Comparison of ENCODE assay signal across 13 cellular contexts in genomic region chr19:18674616-18675015, GRCh38. TPM values are rescaled to one million over a fixed set of nuclear protein-coding genes. Genes with fewer than 3 reads are reported as not detected.
A peak's percentile ranks its signal among the peaks of the same experiment; 100 is the strongest.
DNase-seq lines count a peak whose midpoint lies in the region; ATAC-seq and TF ChIP-seq lines count a peak whose summit lies in the region.
"Had no signal": no experiment of that assay in that cellular context is flagged by ENCODE, and none has a peak within 500 bp of the region (broad histone marks: within the 10 kb centered on the region; RNA-seq: fewer than 3 reads in every experiment).

No MANE protein-coding gene starts in this region.

- no peak overlapping the region for H4K91ac ChIP-seq in IMR-90 (ENCODE audit: insufficient read depth, low read depth, low read length)
- H4K91ac ChIP-seq in trophoblast cell (ENCODE audit: low read depth, low read length): no peak overlapping the region

- H3K4me1 ChIP-seq in IMR-90 (ENCODE audit: control insufficient read depth, insufficient read depth, low read length): peaks cover 18% of the 10 kb centered on the region
- H3K4me1 ChIP-seq in PC-3 (ENCODE audit: insufficient read depth, low read length): peaks cover 17% of the 10 kb centered on the region
- peaks cover 2 to 9% of the 10 kb centered on the region in 2 experiments for H3K4me1 ChIP-seq in trophoblast cell (ENCODE audit: control insufficient read depth in 1 of 2, insufficient read depth in 2 of 2, low read length in 2 of 2)

- H2AK5ac ChIP-seq in IMR-90 (ENCODE audit: low read depth, low read length) (peak overlapping the region; percentile 33; the same call in 1 of the 2 replicates), trophoblast cell (ENCODE audit: low read length) (no peak overlapping the region)

- H4K8ac ChIP-seq in IMR-90 (ENCODE audit: low read depth in 2 of 2, low read length in 2 of 2) (no peak overlapping the region), trophoblast cell (ENCODE audit: low read depth, low read length) (no peak overlapping the region)

- POLR2A ChIA-PET in IMR-90 (lab: Charles Lee; ENCODE audit: unreplicated experiment): no interaction called here
- POLR2A ChIA-PET in PC-3 (lab: Charles Lee; ENCODE audit: unreplicated experiment): no interaction called here

- no peak for TF ChIP-seq RAD21 in IMR-90 (IDR thresholded peaks at IDR 0.05; ENCODE audit: low read length)

- no peak overlapping the region for H2BK20ac ChIP-seq in IMR-90 (ENCODE audit: low read depth, low read length)

- H3K9me2 ChIP-seq in PC-3 (replicated peaks; ENCODE audit: low read length): no peaks in the 10 kb centered on the region

- H4K12ac ChIP-seq in trophoblast cell (ENCODE audit: low read depth, low read length): no peak overlapping the region

- H2AFZ ChIP-seq in IMR-90 (replicated peaks; ENCODE audit: low read length, poor library complexity): no peak overlapping the region
- H2AFZ ChIP-seq in PC-3 (ENCODE audit: low read length): no peak overlapping the region
- H2AFZ ChIP-seq in trophoblast cell (ENCODE audit: insufficient read depth, low read length, poor library complexity): no peak overlapping the region

- TF ChIP-seq CTCF in IMR-90 (conservative IDR thresholded peaks at IDR 0.05; ENCODE audit: low read depth, low read length): no peak
- TF ChIP-seq CTCF in PC-3 (conservative IDR thresholded peaks at IDR 0.05; ENCODE audit: low read depth, low read length): no peak
- TF ChIP-seq CTCF in foreskin fibroblast (IDR thresholded peaks at IDR 0.05; ENCODE audit: low read depth, low read length): no peak
- no peak for TF ChIP-seq CTCF in GM10266 (IDR thresholded peaks at IDR 0.05; ENCODE audit: control insufficient read depth, insufficient read depth, low read depth, missing control alignments)

- no peak for ATAC-seq in IMR-90 (ENCODE audit: low read depth)
- ATAC-seq in PC-3: no peak
- ATAC-seq: activated CD8-positive, alpha-beta T cell treated with anti-CD3 and anti-CD28 coated beads for 36 hours had no signal

- H2BK15ac ChIP-seq in IMR-90 (ENCODE audit: low read depth, low read length): no peak overlapping the region

- H3K4me2 ChIP-seq in IMR-90 (ENCODE audit: low read depth, low read length): no peak overlapping the region
- no peak overlapping the region for H3K4me2 ChIP-seq in PC-3 (ENCODE audit: low read length)
- no peak overlapping the region for H3K4me2 ChIP-seq in trophoblast cell (ENCODE audit: low read length)

- H2BK12ac ChIP-seq in trophoblast cell (ENCODE audit: low read length): no peak overlapping the region

- H3K4me3 ChIP-seq in IMR-90 (ENCODE audit: insufficient read depth, low read depth, low read length): no peak overlapping the region
- H3K4me3 ChIP-seq in PC-3 (ENCODE audit: low read length): no peak overlapping the region
- H3K4me3 ChIP-seq in foreskin fibroblast (ENCODE audit: low read depth in 1 of 2, low read length in 2 of 2): no peak overlapping the region
- H3K4me3 ChIP-seq in trophoblast cell (ENCODE audit: low read depth, low read length): peak overlapping the region; percentile 3
- H3K4me3 ChIP-seq: HAP-1 had no signal

- H3K27ac ChIP-seq in IMR-90 (ENCODE audit: insufficient read depth, low read length) (no peak overlapping the region), PC-3 (ENCODE audit: low read length) (no peak overlapping the region), trophoblast cell (ENCODE audit: low read depth, low read length) (no peak overlapping the region)

- H3K36me3 ChIP-seq in IMR-90 (ENCODE audit: control insufficient read depth, insufficient read depth, low read length) (no peaks in the 10 kb centered on the region), PC-3 (ENCODE audit: low read depth, low read length) (no peaks in the 10 kb centered on the region), trophoblast cell (ENCODE audit: control insufficient read depth in 1 of 2, insufficient read depth in 2 of 2, low read length in 2 of 2) (peaks cover 0 to 2% of the 10 kb centered on the region in 2 experiments)

- H3K79me1 ChIP-seq in IMR-90 (ENCODE audit: low read depth in 1 of 2, low read length in 2 of 2) (peaks cover 0 to 7% of the 10 kb centered on the region in 2 experiments; a peak in 2 of 4 replicates), trophoblast cell (ENCODE audit: low read length) (no peaks in the 10 kb centered on the region)

- H2BK5ac ChIP-seq in IMR-90 (ENCODE audit: low read depth, low read length, poor library complexity, severe bottlenecking): no peak overlapping the region
- H2BK5ac ChIP-seq in trophoblast cell (ENCODE audit: low read depth, low read length, poor library complexity): no peak overlapping the region

- CTCF ChIA-PET in IMR-90 (lab: Yijun Ruan, JAX) (no interaction called here), PC-3 (lab: Charles Lee) (no interaction called here)

- H3K79me2 ChIP-seq in PC-3 (ENCODE audit: low read length): no peaks in the 10 kb centered on the region
- no peaks in the 10 kb centered on the region for H3K79me2 ChIP-seq in trophoblast cell (ENCODE audit: control insufficient read depth, insufficient read depth, low read length, poor library complexity)

- no peak overlapping the region for H3K56ac ChIP-seq in IMR-90 (ENCODE audit: extremely low read depth, insufficient read depth, low read length)

- no peak overlapping the region for H2BK120ac ChIP-seq in IMR-90 (ENCODE audit: low read depth, low read length)
- H2BK120ac ChIP-seq in trophoblast cell (ENCODE audit: insufficient read depth, low read length, poor library complexity): no peak overlapping the region

- intact Hi-C loops in IMR-90 (cut with micrococcal nuclease): loop anchor here (10.0 kb wide), 2 partner anchors 170 to 220 kb away; no protein-coding TSS in a partner anchor
- intact Hi-C loops in PC-3 (cut with micrococcal nuclease): no loop called here

- WGBS in IMR-90 (ENCODE audit: extremely low coverage in 2 of 2, insufficient read length in 1 of 2), 2 experiments: 65% methylated on average over 7 of the region's 11 CpGs; no CpG with 5 or more reads in 1 of the 2 experiments
- no CpG with 5 or more reads among the region's 11 CpGs for WGBS in trophoblast cell (ENCODE audit: extremely low coverage, insufficient coverage, insufficient read length)

- H3K9me3 ChIP-seq in IMR-90 (ENCODE audit: control insufficient read depth, insufficient read depth, low read length) (0 out of 2 replicates have a peak, but pooled peaks cover 2% of the 10 kb centered on the region), PC-3 (ENCODE audit: low read length) (no peaks in the 10 kb centered on the region), trophoblast cell (ENCODE audit: insufficient read depth, low read depth, low read length) (peaks cover 4% of the 10 kb centered on the region)
- H3K9me3 ChIP-seq: HAP-1 had no signal

- DNase-seq in IMR-90: peak; percentile 14
- peak; percentile 27 for DNase-seq in PC-3
- DNase-seq in foreskin fibroblast: peak; percentile 30 to 35
- DNase-seq in trophoblast cell: peak; percentile 52 to 76
- DNase-seq in GM10266 (ENCODE audit: extremely low spot score): no peak
- no peak for DNase-seq in activated CD4-positive, CD25-positive, alpha-beta regulatory T cell (lab: John Stamatoyannopoulos, UW)
- no peak for DNase-seq in KBM-7
- no peak for DNase-seq in GDM1 (lab: John Stamatoyannopoulos, UW)
- DNase-seq: activated CD8-positive, alpha-beta T cell treated with anti-CD3 and anti-CD28 coated beads for 36 hours; activated effector memory CD4-positive, alpha-beta T cell treated with Interleukin-2 at 50 U/mL for 16 hours; DMS53; islet precursor cell had no signal

- H3K27me3 ChIP-seq in IMR-90 (ENCODE audit: control insufficient read depth, insufficient read depth, low read length) (no peaks in the 10 kb centered on the region), PC-3 (ENCODE audit: low read length) (no peaks in the 10 kb centered on the region), trophoblast cell (ENCODE audit: insufficient read depth, low read length) (no peaks in the 10 kb centered on the region)

- H4K20me1 ChIP-seq in IMR-90 (ENCODE audit: insufficient read depth, low read length) (peaks cover 3% of the 10 kb centered on the region; the same call in 1 of the 2 replicates), PC-3 (ENCODE audit: low read length) (no peaks in the 10 kb centered on the region)

- H3F3A ChIP-seq in PC-3 (ENCODE audit: low read length, unreplicated experiment): no peaks in the 10 kb centered on the region

- peaks cover 6% of the 10 kb centered on the region; the same call in 1 of the 2 replicates for H3K9me1 ChIP-seq in IMR-90 (ENCODE audit: insufficient read depth, low read length)

- BruUV-seq in IMR-90 (replicated peaks; lab: Mats Ljungman, UMichigan) (no TSS peak), PC-3 (replicated peaks; lab: Mats Ljungman, UMichigan) (no TSS peak)

- no peak overlapping the region for H2AK9ac ChIP-seq in IMR-90 (replicated peaks; ENCODE audit: low read depth, low read length, poor library complexity)

- no peak overlapping the region for H3K9ac ChIP-seq in IMR-90 (ENCODE audit: low read depth, low read length)
- H3K9ac ChIP-seq in PC-3 (ENCODE audit: low read length): no peak overlapping the region
- H3K9ac ChIP-seq in trophoblast cell (ENCODE audit: low read length): no peak overlapping the region

- in situ Hi-C loops in IMR-90 (cut with MboI; ENCODE audit: low sequenced_read_pairs): no loop called here
- in situ Hi-C loops in KBM-7 (cut with MboI; ENCODE audit: low pct_unique_long_range_greater_than_20kb, low sequenced_read_pairs): no loop called here

- H3K23ac ChIP-seq in IMR-90 (ENCODE audit: low read depth, low read length) (no peak overlapping the region), trophoblast cell (ENCODE audit: low read length) (no peak overlapping the region)

- H3K18ac ChIP-seq in IMR-90 (ENCODE audit: low read depth, low read length) (no peak overlapping the region), trophoblast cell (ENCODE audit: low read length) (no peak overlapping the region)

- dilution Hi-C loops in IMR-90 (cut with HindIII; ENCODE audit: low sequenced_read_pairs, unreplicated experiment): no loop called here

- H3K14ac ChIP-seq in IMR-90 (replicated peaks; ENCODE audit: low read depth, low read length) (no peak overlapping the region), trophoblast cell (ENCODE audit: low read length) (no peak overlapping the region)

- H4K5ac ChIP-seq in IMR-90 (ENCODE audit: low read depth, low read length): no peak overlapping the region

- H3K4ac ChIP-seq in IMR-90 (ENCODE audit: low read depth, low read length) (no peak overlapping the region), trophoblast cell (ENCODE audit: low read depth, low read length) (no peak overlapping the region)

- no peak for TF ChIP-seq POLR2A in IMR-90 (IDR thresholded peaks at IDR 0.05; ENCODE audit: low read depth, low read length)

RNA-seq across cellular contexts. Expression of gene CRTC1, which starts 8.9 kb away (rescaled TPM):
- total RNA-seq in IMR-90 (2012; rRNA removed) (0.18 and 0.28 TPM in 2 replicates), PC-3 (2014; rRNA removed) (6.7 and 8.5 TPM in 2 replicates)
- 5.7 and 6.5 TPM in 2 replicates for polyA plus RNA-seq in IMR-90 (2012; rRNA removed)
- 3.1 and 6.8 TPM in 2 replicates for polyA plus RNA-seq in IMR-90 (2012; cell fraction: cytosol; rRNA removed)
- 28.3 and 53.7 TPM in 2 replicates for polyA plus RNA-seq in IMR-90 (2012; cell fraction: nucleus; rRNA removed; ENCODE audit: low replicate concordance)
- polyA plus RNA-seq in trophoblast cell (2013): 10.0 and 10.2 TPM in 2 replicates

RNA-seq across cellular contexts. Expression of gene KLHL26, which starts 37.8 kb away (rescaled TPM):
- total RNA-seq in IMR-90 (2012; rRNA removed) (0.28 and 2.2 TPM in 2 replicates), PC-3 (2014; rRNA removed) (8.4 and 12.7 TPM in 2 replicates)
- polyA plus RNA-seq in IMR-90 (2012; rRNA removed): 4.7 and 5.8 TPM in 2 replicates
- 1.9 and 3.3 TPM in 2 replicates for polyA plus RNA-seq in IMR-90 (2012; cell fraction: cytosol; rRNA removed)
- polyA plus RNA-seq in IMR-90 (2012; cell fraction: nucleus; rRNA removed; ENCODE audit: low replicate concordance): 2.6 and 6.8 TPM in 2 replicates
- polyA plus RNA-seq in trophoblast cell (2013): 1.8 and 2.1 TPM in 2 replicates

Comparison
In these comparisons a context has a peak if more than half of its experiments do, and no peak if none do; other contexts are left out.
1. DNase-seq: peak in IMR-90 (single experiment), PC-3 (single experiment), foreskin fibroblast (2 of 2) and trophoblast cell (2 of 2); none in GM10266 (single experiment), activated CD4-positive, CD25-positive, alpha-beta regulatory T cell (0 of 4), KBM-7 (single experiment) and GDM1 (single experiment).